Comparison of ENCODE assay signal across 15 cellular contexts in the genomic region with DNA sequence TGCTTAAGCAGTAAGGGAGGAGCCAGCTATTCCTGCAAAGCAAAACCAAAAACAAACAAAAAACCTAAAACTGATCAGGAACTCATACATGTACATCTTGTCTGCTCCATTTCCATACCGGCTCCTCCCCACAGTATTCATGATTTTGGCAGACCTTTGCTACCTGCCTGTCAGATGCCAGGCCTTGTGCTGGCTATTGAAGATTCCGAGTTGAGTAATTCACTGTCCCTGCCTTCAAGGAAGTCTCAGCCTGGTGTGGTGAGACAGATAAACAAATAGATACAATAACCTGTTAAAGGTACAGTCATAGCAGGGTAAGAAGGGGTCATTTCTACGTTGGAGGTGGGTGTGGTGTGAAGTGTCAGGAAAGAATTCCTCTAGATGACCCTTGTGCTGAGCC. TPM values are rescaled to one million over a fixed set of nuclear protein-coding genes. Genes with fewer than 3 reads are reported as not detected.
A peak's percentile ranks its signal among the peaks of the same experiment; 100 is the strongest.
DNase-seq lines count a peak whose midpoint lies in the region; ATAC-seq and TF ChIP-seq lines count a peak whose summit lies in the region.
"Had no signal": no experiment of that assay in that cellular context is flagged by ENCODE, and none has a peak within 500 bp of the region (broad histone marks: within the 10 kb centered on the region; RNA-seq: fewer than 3 reads in every experiment).

No MANE protein-coding gene starts in this region.

- H3K27me3 ChIP-seq in adrenal gland (no peaks in the 10 kb centered on the region), thyroid gland (no peaks in the 10 kb centered on the region)
- H3K27me3 ChIP-seq: BE2C, testis had no signal

- H3K4me3 Mint-ChIP-seq in activated T-cell treated with anti-CD3 and anti-CD28 coated beads, Interleukin-2, amount 50 U/mL, for 72 hours, result no peak overlapping the region
- no peak overlapping the region for H3K4me3 Mint-ChIP-seq in WTC11

- POLR2A ChIA-PET in WTC11 (lab: Charles Lee), result no interaction called here

- intact Hi-C loops in adrenal gland (cut with DNase I), result no loop called here
- intact Hi-C loops in lower leg skin (cut with DNase I; ENCODE audit: low total_unique reads), result no loop called here
- intact Hi-C loops in thyroid gland (cut with DNase I), result loop anchor here (5.0 to 10.0 kb wide), 2 partner anchors 37 to 61 kb away; no protein-coding TSS in a partner anchor

- H3K9me3 ChIP-seq in adrenal gland (replicated peaks in 1 of 3) (no peaks in the 10 kb centered on the region), thyroid gland (no peaks in the 10 kb centered on the region)
- H3K9me3 ChIP-seq: BE2C, testis had no signal

- H3K27ac ChIP-seq in adrenal gland (peak overlapping the region; percentile 10 to 69 (median 56)), thyroid gland (peak overlapping the region in 2 of 3 donors; percentile 53 to 94)
- H3K27ac ChIP-seq: testis had no signal

- no peaks in the 10 kb centered on the region for H3K36me3 ChIP-seq in adrenal gland (replicated peaks in 1 of 2)
- H3K36me3 ChIP-seq in thyroid gland, result peaks cover 0 to 3% of the 10 kb centered on the region in 2 donors
- H3K36me3 ChIP-seq: BE2C had no signal

- DNase-seq in activated T-cell treated with anti-CD3 and anti-CD28 coated beads, Interleukin-2, amount 50 U/mL, for 72 hours, result no peak
- no peak for DNase-seq in activated T-cell treated with anti-CD3 and anti-CD28 coated beads, Interleukin-2, amount 50 U/mL, for 1 hour
- DNase-seq in adrenal gland (peak in 3 of 7 donors; percentile 48 to 52 (median 50)), lower leg skin (ENCODE audit: low spot score in 2 of 2) (peak; percentile 35 to 73), thyroid gland (no peak), WTC11 (ENCODE audit: low spot score) (no peak), NCI-H1092 (lab: John Stamatoyannopoulos, UW) (no peak)
- DNase-seq: activated gamma-delta T cell treated with Interleukin-2 at 50 U/mL for 16 hours; BE2C; NCI-H1105; nucleus accumbens; stimulated activated CD4-positive, alpha-beta T cell treated with anti-CD3 and anti-CD28 coated beads, Interleukin-2, amount 100 ng/mL, for 48 hours; T1000; testis had no signal

- H3K27me3 Mint-ChIP-seq in activated T-cell treated with anti-CD3 and anti-CD28 coated beads, Interleukin-2, amount 50 U/mL, for 72 hours (ENCODE audit: low read depth), result no peaks in the 10 kb centered on the region
- no peaks in the 10 kb centered on the region for H3K27me3 Mint-ChIP-seq in WTC11 (ENCODE audit: low read depth)

- no peak for ATAC-seq in activated T-cell treated with anti-CD3 and anti-CD28 coated beads, Interleukin-2, amount 50 U/mL, for 72 hours (replicated peaks in 1 of 2)
- ATAC-seq in WTC11 (no peak), GM18505 (IDR thresholded peaks at IDR 0.05; ENCODE audit: unreplicated experiment) (no peak)

- peak overlapping the region; percentile 38 for H3K27ac Mint-ChIP-seq in activated T-cell treated with anti-CD3 and anti-CD28 coated beads, Interleukin-2, amount 50 U/mL, for 72 hours
- no peak overlapping the region for H3K27ac Mint-ChIP-seq in WTC11

- CTCF ChIA-PET in WTC11 (lab: Charles Lee), result interaction anchor here (0.7 kb wide), 1 partner anchor 106 kb away, joined by 3 read pairs; no protein-coding TSS in a partner anchor

- 16 to 45% (median 28%) methylated on average over 3 of the region's 3 CpGs for WGBS in adrenal gland, 4 donors
- 47% methylated on average over 3 of the region's 3 CpGs for WGBS in lower leg skin, 2 donors
- WGBS in thyroid gland, 2 donors, result 58 to 68% methylated on average over 3 of the region's 3 CpGs

- H3K4me3 ChIP-seq in adrenal gland (no peak overlapping the region), lower leg skin (ENCODE audit: low read depth, poor library complexity, severe bottlenecking) (no peak overlapping the region), thyroid gland (replicated peaks in 1 of 3) (no peak overlapping the region)
- H3K4me3 ChIP-seq: testis had no signal

- H3K9me3 Mint-ChIP-seq in activated T-cell treated with anti-CD3 and anti-CD28 coated beads, Interleukin-2, amount 50 U/mL, for 72 hours, result no peaks in the 10 kb centered on the region
- no peaks in the 10 kb centered on the region for H3K9me3 Mint-ChIP-seq in WTC11

- no peak for TF ChIP-seq CTCF in adrenal gland (IDR thresholded peaks at IDR 0.05)
- no peak for TF ChIP-seq CTCF in lower leg skin (IDR thresholded peaks at IDR 0.05)
- no peak for TF ChIP-seq CTCF in thyroid gland (IDR thresholded peaks at IDR 0.05)
- TF ChIP-seq CTCF in WTC11 (IDR thresholded peaks at IDR 0.05), result no peak

- TF ChIP-seq POLR2A in adrenal gland (IDR thresholded peaks at IDR 0.05) (no peak), lower leg skin (IDR thresholded peaks at IDR 0.05) (no peak), thyroid gland (IDR thresholded peaks at IDR 0.05) (no peak), GM18505 (IDR thresholded peaks at IDR 0.05; ENCODE audit: borderline replicate concordance, extremely low read depth, insufficient read depth, insufficient read length) (no peak)

- H3K36me3 Mint-ChIP-seq in activated T-cell treated with anti-CD3 and anti-CD28 coated beads, Interleukin-2, amount 50 U/mL, for 72 hours (ENCODE audit: insufficient read depth in 2 of 2), result peaks cover 0 to 2% of the 10 kb centered on the region in 2 donors
- no peaks in the 10 kb centered on the region for H3K36me3 Mint-ChIP-seq in WTC11

- H3K4me1 ChIP-seq in adrenal gland (replicated peaks in 1 of 2) (peaks cover 46 to 69% of the 10 kb centered on the region in 2 donors), thyroid gland (peaks cover 69 to 89% of the 10 kb centered on the region in 2 donors)
- H3K4me1 ChIP-seq: BE2C had no signal

- peaks cover 89% of the 10 kb centered on the region for H3K4me1 Mint-ChIP-seq in activated T-cell treated with anti-CD3 and anti-CD28 coated beads, Interleukin-2, amount 50 U/mL, for 72 hours (ENCODE audit: low read depth)
- peaks cover 54% of the 10 kb centered on the region for H3K4me1 Mint-ChIP-seq in WTC11

TF ChIP-seq in WTC11, 78 proteins besides CTCF, POLR2A, EP300 and RAD21:
- TF ChIP-seq ETV6 (CRISPR knock-in tag; IDR thresholded peaks at IDR 0.05), result no peak
- TF ChIP-seq, protein P1, sequence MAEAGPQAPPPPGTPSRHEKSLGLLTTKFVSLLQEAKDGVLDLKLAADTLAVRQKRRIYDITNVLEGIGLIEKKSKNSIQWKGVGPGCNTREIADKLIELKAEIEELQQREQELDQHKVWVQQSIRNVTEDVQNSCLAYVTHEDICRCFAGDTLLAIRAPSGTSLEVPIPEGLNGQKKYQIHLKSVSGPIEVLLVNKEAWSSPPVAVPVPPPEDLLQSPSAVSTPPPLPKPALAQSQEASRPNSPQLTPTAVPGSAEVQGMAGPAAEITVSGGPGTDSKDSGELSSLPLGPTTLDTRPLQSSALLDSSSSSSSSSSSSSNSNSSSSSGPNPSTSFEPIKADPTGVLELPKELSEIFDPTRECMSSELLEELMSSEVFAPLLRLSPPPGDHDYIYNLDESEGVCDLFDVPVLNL (CRISPR knock-in tag; IDR thresholded peaks at IDR 0.05; ENCODE audit: borderline replicate concordance, low read depth), result no peak

RNA-seq across cellular contexts. Expression of a gene that starts 42.7 kb away (rescaled TPM):
- total RNA-seq in activated T-cell treated with anti-CD3 and anti-CD28 coated beads, Interleukin-2, amount 50 U/mL, for 72 hours, result 10 to 100 TPM; 60.3 to 73.8 TPM
- 10 to 100 TPM; 33.3 to 75.5 (median 52.0) TPM for total RNA-seq in adrenal gland
- polyA plus RNA-seq in adrenal gland, result 10 to 100 TPM in 1 of 3 donors, 1 to 10 TPM in 2; 7.8 to 22.8 (median 9.3) TPM
- 10 to 100 TPM; 35.5 to 56.7 (median 51.0) TPM for total RNA-seq in lower leg skin
- 10 to 100 TPM; 37.5 to 70.4 (median 44.5) TPM for total RNA-seq in thyroid gland
- total RNA-seq in WTC11 (2021), result 6.6 to 10.1 TPM (median 8.1 TPM) in 3 replicates

Comparison
In these comparisons a context has a peak if more than half of its experiments do, and no peak if none do; other contexts are left out.
1. DNase-seq: peak in lower leg skin (2 of 2); none in activated T-cell treated with anti-CD3 and anti-CD28 coated beads, Interleukin-2, amount 50 U/mL, for 72 hours (0 of 2), activated T-cell treated with anti-CD3 and anti-CD28 coated beads, Interleukin-2, amount 50 U/mL, for 1 hour (single experiment), thyroid gland (0 of 2), WTC11 (single experiment) and NCI-H1092 (single experiment).